8 cellular contexts compared by ENCODE assay signal in the genomic region with DNA sequence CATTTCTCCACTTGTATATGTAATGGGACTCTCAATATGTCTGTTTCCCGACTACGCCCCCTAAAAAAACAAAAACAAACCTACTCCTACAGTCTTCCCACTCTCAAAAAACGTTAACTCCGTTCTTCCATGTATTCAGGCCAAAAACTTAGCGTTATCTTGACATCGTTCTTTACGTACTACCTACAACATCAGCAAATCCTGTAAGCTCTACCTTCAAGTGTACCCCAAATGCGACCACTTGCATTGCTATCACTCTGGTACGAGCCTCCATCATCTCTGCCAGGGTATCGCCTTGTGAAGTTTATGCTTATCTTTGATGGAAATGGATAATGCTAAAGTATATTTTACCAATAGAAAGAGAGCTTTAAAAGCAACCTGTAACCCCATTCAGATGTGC. TPM values are rescaled to one million over a fixed set of nuclear protein-coding genes. Genes with fewer than 3 reads are reported as not detected.
DNase-seq lines count a peak whose midpoint lies in the region; ATAC-seq and TF ChIP-seq lines count a peak whose summit lies in the region.

No MANE protein-coding gene starts in this region.

- WGBS in HUES64: 9% methylated on average over 9 of the region's 10 CpGs

- peak overlapping the region; percentile 17; the same call in 1 of the 2 replicates for H3K9ac ChIP-seq in HUES64 (ENCODE audit: low read depth, low read length)

- intact Hi-C loops in dorsolateral prefrontal cortex (cut with DNase I): loop anchor here (5.0 to 10.0 kb wide), 3 partner anchors 117 to 1520 kb away; partner anchors contain the start of genes STRN (in 2 of the 2) and HNRNPLL (in 1 of the 2)

- H3K27ac ChIP-seq in HUES64 (ENCODE audit: low read depth, low read length) (no peak overlapping the region), dorsolateral prefrontal cortex (peak overlapping the region in 51 of 59 donors; percentile 15 to 91 (median 77)), muscle layer of duodenum (ENCODE audit: low read length) (peak overlapping the region; percentile 72)

- H3K4me3 ChIP-seq in AG09309 (ENCODE audit: control insufficient read depth, low read depth, low read length) (peak overlapping the region; percentile 86), HUES64 (ENCODE audit: low read length) (peak overlapping the region; percentile 85), dorsolateral prefrontal cortex (peak overlapping the region; percentile 61 to 100 (median 91)), muscle layer of duodenum (ENCODE audit: low read depth in 1 of 2, low read length in 2 of 2) (peak overlapping the region; percentile 96 to 97)

- TF ChIP-seq CTCF in AG09309 (IDR thresholded peaks at IDR 0.05; ENCODE audit: control insufficient read depth, insufficient read depth, low read depth, low read length, missing control alignments) (no peak), dorsolateral prefrontal cortex (IDR thresholded peaks at IDR 0.05 in 54 of 56, conservative IDR thresholded peaks at IDR 0.05 in 2 of 56; ENCODE audit: low read depth in 1 of 56, partially characterized antibody in 56 of 56) (no peak)

- no peak for DNase-seq in AG09309 (ENCODE audit: low read depth)
- no peak for DNase-seq in dorsolateral prefrontal cortex
- no peak for DNase-seq in DMS 273 (lab: John Stamatoyannopoulos, UW; ENCODE audit: unreplicated experiment)
- DNase-seq in SW 1271 (lab: John Stamatoyannopoulos, UW): no peak
- DNase-seq in putamen (ENCODE audit: low spot score): no peak

- H3K4me1 ChIP-seq in HUES64 (ENCODE audit: insufficient read depth, low read length): peaks cover 5% of the 10 kb centered on the region; the same call in 1 of the 2 replicates
- H3K4me1 ChIP-seq in muscle layer of duodenum (ENCODE audit: control insufficient read depth in 1 of 2, insufficient read depth in 2 of 2, low read length in 2 of 2): peaks cover 6 to 25% of the 10 kb centered on the region in 2 donors

- H3K9me3 ChIP-seq in HUES64 (ENCODE audit: insufficient read depth, low read depth, low read length): no peaks in the 10 kb centered on the region
- no peaks in the 10 kb centered on the region for H3K9me3 ChIP-seq in muscle layer of duodenum (ENCODE audit: control insufficient read depth in 1 of 2, low read length in 2 of 2)

- H3K36me3 ChIP-seq in HUES64 (ENCODE audit: insufficient read depth, low read length) (peaks cover 2% of the 10 kb centered on the region; the same call in 1 of the 2 replicates), muscle layer of duodenum (ENCODE audit: control insufficient read depth in 1 of 2, insufficient read depth in 2 of 2, low read length in 2 of 2) (peaks cover 4 to 13% of the 10 kb centered on the region in 2 donors)

- H3K27me3 ChIP-seq in HUES64 (ENCODE audit: insufficient read depth, low read length) (no peaks in the 10 kb centered on the region), dorsolateral prefrontal cortex (no peaks in the 10 kb centered on the region), muscle layer of duodenum (ENCODE audit: low read depth, low read length) (no peaks in the 10 kb centered on the region)

- no peak for ATAC-seq in GM18498 (IDR thresholded peaks at IDR 0.05; ENCODE audit: unreplicated experiment)

RNA-seq across cellular contexts. Expression of gene GPATCH11, which starts 0.5 kb away (rescaled TPM):
- 5.1 TPM for polyA plus RNA-seq in HUES64 (2013, experiment 1 of 2)
- 6.0 TPM for polyA plus RNA-seq in HUES64 (2013, experiment 2 of 2)
- 10 to 100 TPM; 11.3 to 24.1 (median 17.3) TPM for total RNA-seq in dorsolateral prefrontal cortex

RNA-seq across cellular contexts. Expression of gene HEATR5B, which starts 0.6 kb away (rescaled TPM):
- 8.1 TPM for polyA plus RNA-seq in HUES64 (2013, experiment 1 of 2)
- polyA plus RNA-seq in HUES64 (2013, experiment 2 of 2): 7.5 TPM
- 10 to 100 TPM; 25.4 to 49.0 (median 39.5) TPM for total RNA-seq in dorsolateral prefrontal cortex
